ENCODE assay signal across 2 cellular contexts in genomic region chr4:126799971-126800722, GRCh38.
TF ChIP-seq lines count a peak whose summit lies in the region.

No MANE protein-coding gene starts in this region.

TF ChIP-seq in GM23338, 12 proteins besides CTCF, POLR2A, EP300 and RAD21:
- TF ChIP-seq JUNB (IDR thresholded peaks at IDR 0.05; ENCODE audit: unreplicated experiment) (no peak), ZNF114 (CRISPR knock-in tag; IDR thresholded peaks at IDR 0.05) (no peak), NANOG (IDR thresholded peaks at IDR 0.05; ENCODE audit: borderline replicate concordance) (no peak)

TF ChIP-seq in GM12878, 131 proteins besides CTCF, POLR2A, EP300 and RAD21:
- TF ChIP-seq ATF7 (IDR thresholded peaks at IDR 0.05; ENCODE audit: low read depth) (peak; percentile 67), MXI1 (IDR thresholded peaks at IDR 0.05; ENCODE audit: low read depth, low read length) (no peak), NFXL1 (IDR thresholded peaks at IDR 0.05; ENCODE audit: borderline replicate concordance) (no peak), E2F8 (IDR thresholded peaks at IDR 0.05; ENCODE audit: low read depth, partially characterized antibody) (no peak), SMARCA5 (IDR thresholded peaks at IDR 0.05) (no peak)
